18 cellular contexts compared by ENCODE assay signal in the genomic region with DNA sequence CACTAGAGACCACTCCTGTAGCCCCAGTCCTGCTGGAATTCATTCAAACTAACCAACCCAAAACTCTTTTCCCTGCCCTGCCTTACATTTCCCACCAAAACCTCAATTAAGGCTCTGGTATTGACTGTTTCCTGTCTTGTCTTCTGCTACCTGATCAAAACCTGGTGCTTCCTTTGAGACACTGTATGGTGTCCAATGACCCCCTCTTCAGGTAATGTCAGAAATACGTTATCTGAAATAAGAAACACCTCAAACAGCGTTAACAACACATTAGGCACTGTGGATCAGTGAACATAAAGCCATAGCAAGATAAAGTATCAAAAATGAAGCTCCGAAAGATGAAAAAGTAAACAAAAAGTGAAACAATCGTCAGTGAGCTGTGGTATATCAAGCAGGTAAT.
A peak's percentile ranks its signal among the peaks of the same experiment; 100 is the strongest.
DNase-seq lines count a peak whose midpoint lies in the region; ATAC-seq, FAIRE-seq and TF ChIP-seq lines count a peak whose summit lies in the region.
"Had no signal": no experiment of that assay in that cellular context is flagged by ENCODE, and none has a peak within 500 bp of the region (broad histone marks: within the 10 kb centered on the region; RNA-seq: fewer than 3 reads in every experiment).

No MANE protein-coding gene starts in this region.

- CTCF ChIA-PET in GM12878 (lab: Yijun Ruan, JAX): interaction anchor here (1.0 to 4.9 kb wide), 3 partner anchors 105 to 370 kb away, joined by 3 to 45 read pairs (median 5); no protein-coding TSS in a partner anchor

- FAIRE-seq in GM12878 (lab: Jason Lieb, UNC): no peak
- FAIRE-seq: GM19239, HTR-8/SVneo, K562 had no signal

- peak; percentile 44 for ATAC-seq in HG03432 (IDR thresholded peaks at IDR 0.05; ENCODE audit: unreplicated experiment)
- peak; percentile 69 for ATAC-seq in GM12878
- ATAC-seq in HG03196 (IDR thresholded peaks at IDR 0.05; ENCODE audit: unreplicated experiment): no peak
- ATAC-seq in esophagus mucosa: no peak
- no peak for ATAC-seq in HG03025 (IDR thresholded peaks at IDR 0.05; ENCODE audit: low FRiP score, unreplicated experiment)
- ATAC-seq: K562 had no signal

- no peak for TF ChIP-seq POLR2A in GM12878 (IDR thresholded peaks at IDR 0.05; ENCODE audit: low read depth, low read length)

- RAD21 ChIA-PET in GM12878 (lab: Charles Lee; ENCODE audit: unreplicated experiment): interaction anchor here (1.2 to 3.1 kb wide), 2 partner anchors 370 to 371 kb away, joined by 3 to 18 read pairs; no protein-coding TSS in a partner anchor

- no peaks in the 10 kb centered on the region for H3K36me3 ChIP-seq in OCI-LY3 (replicated peaks; ENCODE audit: low read depth, low read length)
- no peaks in the 10 kb centered on the region for H3K36me3 ChIP-seq in GM12878 (ENCODE audit: control insufficient read depth in 2 of 2, insufficient read depth in 2 of 2, low read length in 1 of 2)
- H3K36me3 ChIP-seq: BE2C, HAP-1 had no signal

- 12% methylated on average over 4 of the region's 4 CpGs for WGBS in GM12878 (ENCODE audit: insufficient coverage, insufficient replicate concordance, low lambda C conversion rate, missing lambda C conversion rate)

- H2AFZ ChIP-seq in OCI-LY3 (ENCODE audit: low read depth, low read length): no peak overlapping the region
- no peak overlapping the region for H2AFZ ChIP-seq in GM12878 (ENCODE audit: control insufficient read depth, low read depth, low read length)

- peak; percentile 22; the same call in 1 of the 2 replicates for TF ChIP-seq RAD21 in GM12878 (IDR thresholded peaks at IDR 0.05; ENCODE audit: insufficient read depth, low read depth, low read length)

- POLR2A ChIA-PET in GM12878 (lab: Charles Lee): interaction anchor here (0.6 kb wide), 1 partner anchor 39 kb away, joined by 5 read pairs; no protein-coding TSS in a partner anchor

- no peaks in the 10 kb centered on the region for H3K4me1 ChIP-seq in OCI-LY3 (ENCODE audit: low read length)
- no peaks in the 10 kb centered on the region for H3K4me1 ChIP-seq in GM12878 (ENCODE audit: control insufficient read depth, insufficient read depth, low read length)
- H3K4me1 ChIP-seq: BE2C, Caco-2, HAP-1 had no signal

- no peak overlapping the region for H3K4me2 ChIP-seq in OCI-LY3 (ENCODE audit: low read length)
- no peak overlapping the region for H3K4me2 ChIP-seq in GM12878 (ENCODE audit: control insufficient read depth, insufficient read depth)

- H3K9me3 ChIP-seq in OCI-LY3 (ENCODE audit: insufficient read depth, low read length) (no peaks in the 10 kb centered on the region), GM12878 (replicated peaks; ENCODE audit: control insufficient read depth, insufficient read depth, low read length) (no peaks in the 10 kb centered on the region)
- H3K9me3 ChIP-seq: BE2C, Caco-2, HAP-1 had no signal

- H3K4me3 ChIP-seq in OCI-LY3 (ENCODE audit: low read length) (no peak overlapping the region), GM12878 (no peak overlapping the region)
- H3K4me3 ChIP-seq: HAP-1, K562 had no signal

- in situ Hi-C loops in GM12878 (cut with MboI): no loop called here

- SMC1A ChIA-PET in GM12878 (lab: Charles Lee; ENCODE audit: uncharacterized antibody, unreplicated experiment): interaction anchor here (0.7 to 3.7 kb wide), 5 partner anchors 44 to 390 kb away, joined by 3 to 29 read pairs (median 3); no protein-coding TSS in a partner anchor

- TF ChIP-seq EP300 in GM12878 (IDR thresholded peaks at IDR 0.05; ENCODE audit: borderline replicate concordance in 1 of 2, control insufficient read depth in 1 of 2, low read depth in 2 of 2, low read length in 2 of 2): no peak

- H3K27me3 ChIP-seq in OCI-LY3 (ENCODE audit: low read depth, low read length) (no peaks in the 10 kb centered on the region), GM12878 (replicated peaks in 1 of 2; ENCODE audit: control insufficient read depth in 2 of 2, insufficient read depth in 2 of 2, low read length in 1 of 2) (no peaks in the 10 kb centered on the region)
- H3K27me3 ChIP-seq: BE2C had no signal

- H3K79me2 ChIP-seq in OCI-LY3 (ENCODE audit: low read length) (no peaks in the 10 kb centered on the region), GM12878 (ENCODE audit: control insufficient read depth, insufficient read depth, low read length) (no peaks in the 10 kb centered on the region)

- no peak for DNase-seq in GM12878 (ENCODE audit: low read depth, low spot score)
- no peak for DNase-seq in AML-193 (lab: John Stamatoyannopoulos, UW)
- DNase-seq: BE2C; C1 segment of cervical spinal cord; Caco-2; CD4-positive, CD25-positive, alpha-beta regulatory T cell; DMS79 treated with DMSO at 0.1 percent for 48 hours; GF-D8; IMR-90 had no signal

- intact Hi-C loops in GM12878 (cut with micrococcal nuclease; ENCODE audit: unreplicated experiment): loop anchor here (2.0 kb wide), 1 partner anchor 369 kb away; no protein-coding TSS in a partner anchor

- TF ChIP-seq CTCF in OCI-LY3 (IDR thresholded peaks at IDR 0.05; ENCODE audit: low read depth, low read length) (peak; percentile 52), GM12878 (IDR thresholded peaks at IDR 0.05 in 2 of 3, conservative IDR thresholded peaks at IDR 0.05 in 1 of 3; ENCODE audit: control insufficient read depth in 2 of 3, extremely low read depth in 1 of 3, insufficient read depth in 1 of 3, low read depth in 3 of 3, low read length in 3 of 3) (no peak; a peak in 1 of 6 replicates)

- H3K27ac ChIP-seq in OCI-LY3 (ENCODE audit: low read length) (no peak overlapping the region), GM12878 (ENCODE audit: control insufficient read depth, insufficient read depth) (no peak overlapping the region)

- H3K9ac ChIP-seq in OCI-LY3 (ENCODE audit: low read length) (no peak overlapping the region), GM12878 (ENCODE audit: control insufficient read depth, insufficient read depth, low read length) (no peak overlapping the region)

- H4K20me1 ChIP-seq in OCI-LY3 (ENCODE audit: insufficient read depth, low read length) (no peaks in the 10 kb centered on the region), GM12878 (ENCODE audit: control insufficient read depth, insufficient read depth) (no peaks in the 10 kb centered on the region)

- BruUV-seq in GM12878 (replicated peaks; lab: Mats Ljungman, UMichigan): no TSS peak

TF ChIP-seq in GM12878, 131 proteins besides CTCF, POLR2A, EP300 and RAD21 (continues in another document):
- TF ChIP-seq GABPA (IDR thresholded peaks at IDR 0.05; ENCODE audit: low read depth): no peak
- TF ChIP-seq NR2C2 (IDR thresholded peaks at IDR 0.05; ENCODE audit: borderline replicate concordance, control insufficient read depth, insufficient read length, low read depth): no peak
- no peak for TF ChIP-seq TCF3 (IDR thresholded peaks at IDR 0.05; ENCODE audit: borderline replicate concordance, insufficient read depth, low read depth, low read length)
- TF ChIP-seq, protein P1, sequence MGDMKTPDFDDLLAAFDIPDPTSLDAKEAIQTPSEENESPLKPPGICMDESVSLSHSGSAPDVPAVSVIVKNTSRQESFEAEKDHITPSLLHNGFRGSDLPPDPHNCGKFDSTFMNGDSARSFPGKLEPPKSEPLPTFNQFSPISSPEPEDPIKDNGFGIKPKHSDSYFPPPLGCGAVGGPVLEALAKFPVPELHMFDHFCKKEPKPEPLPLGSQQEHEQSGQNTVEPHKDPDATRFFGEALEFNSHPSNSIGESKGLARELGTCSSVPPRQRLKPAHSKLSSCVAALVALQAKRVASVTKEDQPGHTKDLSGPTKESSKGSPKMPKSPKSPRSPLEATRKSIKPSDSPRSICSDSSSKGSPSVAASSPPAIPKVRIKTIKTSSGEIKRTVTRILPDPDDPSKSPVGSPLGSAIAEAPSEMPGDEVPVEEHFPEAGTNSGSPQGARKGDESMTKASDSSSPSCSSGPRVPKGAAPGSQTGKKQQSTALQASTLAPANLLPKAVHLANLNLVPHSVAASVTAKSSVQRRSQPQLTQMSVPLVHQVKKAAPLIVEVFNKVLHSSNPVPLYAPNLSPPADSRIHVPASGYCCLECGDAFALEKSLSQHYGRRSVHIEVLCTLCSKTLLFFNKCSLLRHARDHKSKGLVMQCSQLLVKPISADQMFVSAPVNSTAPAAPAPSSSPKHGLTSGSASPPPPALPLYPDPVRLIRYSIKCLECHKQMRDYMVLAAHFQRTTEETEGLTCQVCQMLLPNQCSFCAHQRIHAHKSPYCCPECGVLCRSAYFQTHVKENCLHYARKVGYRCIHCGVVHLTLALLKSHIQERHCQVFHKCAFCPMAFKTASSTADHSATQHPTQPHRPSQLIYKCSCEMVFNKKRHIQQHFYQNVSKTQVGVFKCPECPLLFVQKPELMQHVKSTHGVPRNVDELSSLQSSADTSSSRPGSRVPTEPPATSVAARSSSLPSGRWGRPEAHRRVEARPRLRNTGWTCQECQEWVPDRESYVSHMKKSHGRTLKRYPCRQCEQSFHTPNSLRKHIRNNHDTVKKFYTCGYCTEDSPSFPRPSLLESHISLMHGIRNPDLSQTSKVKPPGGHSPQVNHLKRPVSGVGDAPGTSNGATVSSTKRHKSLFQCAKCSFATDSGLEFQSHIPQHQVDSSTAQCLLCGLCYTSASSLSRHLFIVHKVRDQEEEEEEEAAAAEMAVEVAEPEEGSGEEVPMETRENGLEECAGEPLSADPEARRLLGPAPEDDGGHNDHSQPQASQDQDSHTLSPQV (IDR thresholded peaks at IDR 0.05): no peak
- TF ChIP-seq ZNF274 (IDR thresholded peaks at IDR 0.05; ENCODE audit: insufficient read depth, insufficient read length): no peak
- no peak for TF ChIP-seq RFX5 (IDR thresholded peaks at IDR 0.05; ENCODE audit: low read depth, low read length)
- TF ChIP-seq SREBF1 (IDR thresholded peaks at IDR 0.05; ENCODE audit: low read length): no peak
- TF ChIP-seq, protein P2, sequence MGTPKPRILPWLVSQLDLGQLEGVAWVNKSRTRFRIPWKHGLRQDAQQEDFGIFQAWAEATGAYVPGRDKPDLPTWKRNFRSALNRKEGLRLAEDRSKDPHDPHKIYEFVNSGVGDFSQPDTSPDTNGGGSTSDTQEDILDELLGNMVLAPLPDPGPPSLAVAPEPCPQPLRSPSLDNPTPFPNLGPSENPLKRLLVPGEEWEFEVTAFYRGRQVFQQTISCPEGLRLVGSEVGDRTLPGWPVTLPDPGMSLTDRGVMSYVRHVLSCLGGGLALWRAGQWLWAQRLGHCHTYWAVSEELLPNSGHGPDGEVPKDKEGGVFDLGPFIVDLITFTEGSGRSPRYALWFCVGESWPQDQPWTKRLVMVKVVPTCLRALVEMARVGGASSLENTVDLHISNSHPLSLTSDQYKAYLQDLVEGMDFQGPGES (IDR thresholded peaks at IDR 0.05): no peak

Comparison
In these comparisons a context has a peak if more than half of its experiments do, and no peak if none do; other contexts are left out.
1. ATAC-seq: peak in HG03432 (single experiment) and GM12878 (single experiment); none in HG03196 (single experiment), esophagus mucosa (single experiment) and HG03025 (single experiment).